In genomic region chr3:127632441-127632840, GRCh38 we compare ENCODE assay signal across 12 cellular contexts.
"Had no signal": no experiment of that assay in that cellular context is flagged by ENCODE, and none has a peak within 500 bp of the region (broad histone marks: within the 10 kb centered on the region; RNA-seq: fewer than 3 reads in every experiment).

No MANE protein-coding gene starts in this region.

- H3K79me2 ChIP-seq: hepatocyte had no signal

- H3K27me3 ChIP-seq: right atrium auricular region had no signal

- H3K27ac ChIP-seq: hepatocyte, right atrium auricular region, stomach had no signal

- H3K36me3 ChIP-seq: right atrium auricular region, stomach had no signal

- ATAC-seq: activated naive CD8-positive, alpha-beta T cell treated with anti-CD3 and anti-CD28 coated beads, Interleukin-2, amount 50 U/mL, for 24 hours; effector memory CD8-positive, alpha-beta T cell had no signal

- DNase-seq: activated CD4-positive, alpha-beta memory T cell treated with anti-CD3 and anti-CD28 coated beads, Interleukin-2, amount 10 ng/mL, durations not matched to agents 7 days and 5 days; activated CD8-positive, alpha-beta memory T cell treated with anti-CD3 and anti-CD28 coated beads, Interleukin-2, amount 50 U/mL, for 4 hours; activated naive CD4-positive, alpha-beta T cell treated with Interleukin-2 at 50 U/mL for 16 hours; activated naive CD8-positive, alpha-beta T cell treated with anti-CD3 and anti-CD28 coated beads, Interleukin-2, amount 50 U/mL, for 24 hours; effector memory CD8-positive, alpha-beta T cell; erythroblast; mesendoderm; small intestine; stomach; T1000 had no signal

- H3K27ac Mint-ChIP-seq: activated CD4-positive, alpha-beta memory T cell treated with anti-CD3 and anti-CD28 coated beads, Interleukin-2, amount 10 ng/mL, durations not matched to agents 7 days and 5 days; activated naive CD8-positive, alpha-beta T cell treated with anti-CD3 and anti-CD28 coated beads, Interleukin-2, amount 50 U/mL, for 24 hours; effector memory CD8-positive, alpha-beta T cell had no signal

- H2AFZ ChIP-seq: hepatocyte had no signal

- H3K4me3 Mint-ChIP-seq: activated CD4-positive, alpha-beta memory T cell treated with anti-CD3 and anti-CD28 coated beads, Interleukin-2, amount 10 ng/mL, durations not matched to agents 7 days and 5 days; activated naive CD8-positive, alpha-beta T cell treated with anti-CD3 and anti-CD28 coated beads, Interleukin-2, amount 50 U/mL, for 24 hours; effector memory CD8-positive, alpha-beta T cell had no signal

- H3K9me3 Mint-ChIP-seq: activated CD4-positive, alpha-beta memory T cell treated with anti-CD3 and anti-CD28 coated beads, Interleukin-2, amount 10 ng/mL, durations not matched to agents 7 days and 5 days; activated naive CD8-positive, alpha-beta T cell treated with anti-CD3 and anti-CD28 coated beads, Interleukin-2, amount 50 U/mL, for 24 hours; effector memory CD8-positive, alpha-beta T cell had no signal

- H3K9me3 ChIP-seq: right atrium auricular region, stomach had no signal

- H3K4me3 ChIP-seq: hepatocyte, right atrium auricular region, stomach had no signal

- H3K4me2 ChIP-seq: hepatocyte had no signal
